Comparison of ENCODE assay signal across 26 cellular contexts in genomic region chr17:32940706-32941390, GRCh38. TPM values are rescaled to one million over a fixed set of nuclear protein-coding genes. Genes with fewer than 3 reads are reported as not detected.
DNase-seq lines count a peak whose midpoint lies in the region; ATAC-seq and TF ChIP-seq lines count a peak whose summit lies in the region.
"Had no signal": no experiment of that assay in that cellular context is flagged by ENCODE, and none has a peak within 500 bp of the region (broad histone marks: within the 10 kb centered on the region; RNA-seq: fewer than 3 reads in every experiment).

No MANE protein-coding gene starts in this region.

- H2AFZ ChIP-seq in MM.1S (ENCODE audit: low read length) = no peak overlapping the region; the same call in 1 of the 2 replicates

- ATAC-seq in sciatic nerve = no peak
- no peak for ATAC-seq in stimulated activated naive CD8-positive, alpha-beta T cell treated with anti-CD3 and anti-CD28 coated beads, Interleukin-15, Interleukin-2, amounts not matched to agents 100 U/mL and 50 U/mL, for 24 hours
- ATAC-seq: A549; CD8-positive, alpha-beta T cell; HepG2; SK-N-SH treated with all-trans-retinoic acid at 6 μM for 48 hours had no signal

- no peak overlapping the region for H3K4me3 ChIP-seq in A673 (ENCODE audit: low read depth, low read length, poor library complexity, severe bottlenecking)
- H3K4me3 ChIP-seq in GM12864 (ENCODE audit: low read depth, low read length) = no peak overlapping the region
- no peak overlapping the region for H3K4me3 ChIP-seq in MM.1S (ENCODE audit: low read length)
- H3K4me3 ChIP-seq: A549; BLaER1 treated with 17β-estradiol and CSF1 and Interleukin-3, amounts not matched to agents 10 nM and 100 nM had no signal

- H3K79me2 ChIP-seq in MM.1S (ENCODE audit: low read length) = no peaks in the 10 kb centered on the region

- no peaks in the 10 kb centered on the region for H3K4me1 Mint-ChIP-seq in endothelial cell (ENCODE audit: unreplicated experiment)
- peaks cover 6% of the 10 kb centered on the region for H3K4me1 Mint-ChIP-seq in activated T-helper 2 cell treated with anti-CD3 and anti-CD28 coated beads, Interferon-gamma antibody, Interleukin-2, Interleukin-4, amounts not matched to agents 10 μg/mL and 5 μg/mL and 100 μg/mL, durations not matched to agents 14 hours and 24 hours and 36 hours (ENCODE audit: low read depth)

- H3K27ac Mint-ChIP-seq in endothelial cell (ENCODE audit: unreplicated experiment) = no peak overlapping the region
- no peak overlapping the region for H3K27ac Mint-ChIP-seq in activated T-helper 2 cell treated with anti-CD3 and anti-CD28 coated beads, Interferon-gamma antibody, Interleukin-2, Interleukin-4, amounts not matched to agents 10 μg/mL and 5 μg/mL and 100 μg/mL, durations not matched to agents 14 hours and 24 hours and 36 hours
- H3K27ac Mint-ChIP-seq: CD8-positive, alpha-beta T cell had no signal

- H3F3A ChIP-seq in MM.1S (ENCODE audit: insufficient read depth, low read length) = no peaks in the 10 kb centered on the region

- H4K20me1 ChIP-seq in MM.1S (ENCODE audit: insufficient read depth, low read length) = no peaks in the 10 kb centered on the region
- H4K20me1 ChIP-seq: BLaER1 treated with 17β-estradiol and CSF1 and Interleukin-3, amounts not matched to agents 10 nM and 100 nM had no signal

- TSS peak; percentile 51 for BruUV-seq in A673 (replicated peaks; lab: Mats Ljungman, UMichigan)

- H3K27me3 ChIP-seq in A673 (replicated peaks; ENCODE audit: insufficient read depth, low read depth, low read length, poor library complexity) (no peaks in the 10 kb centered on the region), MM.1S (replicated peaks; ENCODE audit: insufficient read depth, low read length) (no peaks in the 10 kb centered on the region)
- H3K27me3 ChIP-seq: BLaER1 treated with 17β-estradiol and CSF1 and Interleukin-3, amounts not matched to agents 10 nM and 100 nM had no signal

- DNase-seq in A673 (ENCODE audit: low spot score) (no peak), GM12864 (ENCODE audit: low read depth) (no peak), MM.1S (peak; percentile 58), endothelial cell (ENCODE audit: low spot score) (no peak), nucleus accumbens (lab: John Stamatoyannopoulos, UW) (no peak), sciatic nerve (ENCODE audit: low spot score) (no peak)
- no peak for DNase-seq in activated T-helper 2 cell treated with anti-CD3 and anti-CD28 coated beads, Interferon-gamma antibody, Interleukin-2, Interleukin-4, amounts not matched to agents 10 μg/mL and 5 μg/mL and 100 μg/mL, durations not matched to agents 14 hours and 24 hours and 36 hours (ENCODE audit: low spot score)
- no peak for DNase-seq in stimulated activated naive CD8-positive, alpha-beta T cell treated with anti-CD3 and anti-CD28 coated beads, Interleukin-15, Interleukin-2, amounts not matched to agents 100 U/mL and 50 U/mL, for 24 hours
- DNase-seq: CD8-positive, alpha-beta T cell; DMS53; EL; NCI-H1048; NCI-H1436; NCI-H2029; NCI-H526 treated with DMSO at 0.1 percent for 48 hours; NK-92 treated with Interleukin-12 subunit alpha and Interleukin-12 subunit beta, amount 100 ng/mL, for 24 hours; SHP77 treated with DMSO at 0.1 percent for 48 hours; T-helper 1 cell had no signal

- H3K9me2 ChIP-seq in MM.1S (replicated peaks; ENCODE audit: insufficient read depth, low read length) = no peaks in the 10 kb centered on the region

- peaks cover 4% of the 10 kb centered on the region for H3K4me1 ChIP-seq in A673 (ENCODE audit: insufficient read depth, low read length, poor library complexity, severe bottlenecking)
- peaks cover 14% of the 10 kb centered on the region for H3K4me1 ChIP-seq in MM.1S (ENCODE audit: low read length)
- H3K4me1 ChIP-seq: A549 had no signal

- peak overlapping the region; percentile 68 for H3K4me3 Mint-ChIP-seq in endothelial cell (ENCODE audit: unreplicated experiment)
- no peak overlapping the region for H3K4me3 Mint-ChIP-seq in activated T-helper 2 cell treated with anti-CD3 and anti-CD28 coated beads, Interferon-gamma antibody, Interleukin-2, Interleukin-4, amounts not matched to agents 10 μg/mL and 5 μg/mL and 100 μg/mL, durations not matched to agents 14 hours and 24 hours and 36 hours (ENCODE audit: low read depth)
- H3K4me3 Mint-ChIP-seq: CD8-positive, alpha-beta T cell had no signal

- H3K9me3 ChIP-seq in A673 (ENCODE audit: low read depth, low read length, poor library complexity, severe bottlenecking) (no peaks in the 10 kb centered on the region), MM.1S (replicated peaks; ENCODE audit: insufficient read depth, low read length) (no peaks in the 10 kb centered on the region)
- H3K9me3 ChIP-seq: A549; BLaER1 treated with 17β-estradiol and CSF1 and Interleukin-3, amounts not matched to agents 10 nM and 100 nM had no signal

- H3K36me3 Mint-ChIP-seq in endothelial cell (ENCODE audit: low read depth, unreplicated experiment) = peaks cover 17% of the 10 kb centered on the region
- peaks cover 10% of the 10 kb centered on the region for H3K36me3 Mint-ChIP-seq in activated T-helper 2 cell treated with anti-CD3 and anti-CD28 coated beads, Interferon-gamma antibody, Interleukin-2, Interleukin-4, amounts not matched to agents 10 μg/mL and 5 μg/mL and 100 μg/mL, durations not matched to agents 14 hours and 24 hours and 36 hours (ENCODE audit: low read depth)
- H3K36me3 Mint-ChIP-seq: CD8-positive, alpha-beta T cell had no signal

- H3K27ac ChIP-seq in A673 (ENCODE audit: low read depth, low read length, poor library complexity, severe bottlenecking) (no peak overlapping the region), MM.1S (ENCODE audit: low read length) (peak overlapping the region; percentile 20; the same call in 1 of the 2 replicates)
- H3K27ac ChIP-seq: A549; BLaER1 treated with 17β-estradiol and CSF1 and Interleukin-3, amounts not matched to agents 10 nM and 100 nM; KMS-11 had no signal

- H3K4me2 ChIP-seq in MM.1S (ENCODE audit: low read depth, low read length) = peak overlapping the region; percentile 30; the same call in 1 of the 2 replicates
- H3K4me2 ChIP-seq: A549; BLaER1 treated with 17β-estradiol and CSF1 and Interleukin-3, amounts not matched to agents 10 nM and 100 nM; KMS-11 had no signal

- no peaks in the 10 kb centered on the region for H3K9me3 Mint-ChIP-seq in endothelial cell (ENCODE audit: unreplicated experiment)
- H3K9me3 Mint-ChIP-seq in activated T-helper 2 cell treated with anti-CD3 and anti-CD28 coated beads, Interferon-gamma antibody, Interleukin-2, Interleukin-4, amounts not matched to agents 10 μg/mL and 5 μg/mL and 100 μg/mL, durations not matched to agents 14 hours and 24 hours and 36 hours = peaks cover 4% of the 10 kb centered on the region
- H3K9me3 Mint-ChIP-seq: CD8-positive, alpha-beta T cell had no signal

- peak overlapping the region; percentile 0; the same call in 1 of the 2 replicates for H3K9ac ChIP-seq in MM.1S (ENCODE audit: low read length)
- H3K9ac ChIP-seq: BLaER1 treated with 17β-estradiol and CSF1 and Interleukin-3, amounts not matched to agents 10 nM and 100 nM; KMS-11 had no signal

- H3K36me3 ChIP-seq in A673 (ENCODE audit: insufficient read depth, low read length, poor library complexity, severe bottlenecking) (peaks cover 25% of the 10 kb centered on the region), MM.1S (replicated peaks; ENCODE audit: insufficient read depth, low read length) (no peaks in the 10 kb centered on the region)

- CTCF ChIA-PET in A673 (lab: Charles Lee) = no interaction called here

- TF ChIP-seq CTCF in A673 (conservative IDR thresholded peaks at IDR 0.05; ENCODE audit: low read depth, low read length) = no peak
- TF ChIP-seq CTCF in GM12864 (IDR thresholded peaks at IDR 0.05; ENCODE audit: low read depth, low read length, missing control alignments) = peak; percentile 37
- peak; percentile 37 for TF ChIP-seq CTCF in MM.1S (IDR thresholded peaks at IDR 0.05; ENCODE audit: low read length)
- no peak for TF ChIP-seq CTCF in endothelial cell (IDR thresholded peaks at IDR 0.05; ENCODE audit: unreplicated experiment)

- POLR2A ChIA-PET in A673 (lab: Charles Lee; ENCODE audit: low non-redundant PET) = no interaction called here

- peaks cover 7% of the 10 kb centered on the region for H3K27me3 Mint-ChIP-seq in endothelial cell (ENCODE audit: unreplicated experiment)
- peaks cover 6% of the 10 kb centered on the region for H3K27me3 Mint-ChIP-seq in activated T-helper 2 cell treated with anti-CD3 and anti-CD28 coated beads, Interferon-gamma antibody, Interleukin-2, Interleukin-4, amounts not matched to agents 10 μg/mL and 5 μg/mL and 100 μg/mL, durations not matched to agents 14 hours and 24 hours and 36 hours (ENCODE audit: low read depth)

- intact Hi-C loops in A673 (cut with micrococcal nuclease; ENCODE audit: unreplicated experiment) = no loop called here
- intact Hi-C loops in activated T-helper 2 cell treated with anti-CD3 and anti-CD28 coated beads, Interferon-gamma antibody, Interleukin-2, Interleukin-4, amounts not matched to agents 10 μg/mL and 5 μg/mL and 100 μg/mL, durations not matched to agents 14 hours and 24 hours and 36 hours (cut with micrococcal nuclease) = loop anchor here (2.0 kb wide), 1 partner anchor 58 kb away; no protein-coding TSS in a partner anchor
- intact Hi-C loops in sciatic nerve (cut with DNase I) = no loop called here

RNA-seq across cellular contexts. Expression of gene TMEM98, which starts 12.9 kb away (rescaled TPM):
- total RNA-seq in A673 (2021) (67.6 and 75.0 TPM in 2 replicates), endothelial cell (ENCODE audit: unreplicated experiment) (84.2 TPM), sciatic nerve (123 TPM)
- total RNA-seq in activated T-helper 2 cell treated with anti-CD3 and anti-CD28 coated beads, Interferon-gamma antibody, Interleukin-2, Interleukin-4, amounts not matched to agents 10 μg/mL and 5 μg/mL and 100 μg/mL, durations not matched to agents 14 hours and 24 hours and 36 hours = 18.8 and 19.3 TPM in 2 replicates
- total RNA-seq: CD8-positive, alpha-beta T cell had no signal

RNA-seq across cellular contexts. Expression of gene SPACA3, which starts 50.8 kb away (rescaled TPM):
- total RNA-seq in A673 (2021) = not detected in 2 replicates
- total RNA-seq in endothelial cell (ENCODE audit: unreplicated experiment) = not detected
- total RNA-seq in activated T-helper 2 cell treated with anti-CD3 and anti-CD28 coated beads, Interferon-gamma antibody, Interleukin-2, Interleukin-4, amounts not matched to agents 10 μg/mL and 5 μg/mL and 100 μg/mL, durations not matched to agents 14 hours and 24 hours and 36 hours = not detected in 2 replicates
- total RNA-seq in sciatic nerve = 1.2 TPM
- total RNA-seq: CD8-positive, alpha-beta T cell; H4; HepG2; M059J; RPMI7951 had no signal

Comparison
In these comparisons a context has a peak if more than half of its experiments do, and no peak if none do; other contexts are left out.
1. CTCF ChIP-seq: peak in GM12864 (single experiment) and MM.1S (single experiment); none in A673 (single experiment) and endothelial cell (single experiment).